Comparison of ENCODE assay signal across 8 cellular contexts in genomic region chr12:2794736-2795289, GRCh38. TPM values are rescaled to one million over a fixed set of nuclear protein-coding genes. Genes with fewer than 3 reads are reported as not detected.
DNase-seq lines count a peak whose midpoint lies in the region; ATAC-seq lines count a peak whose summit lies in the region.

FKBP4 (plus strand) TSS chr12:2794970; CDS start chr12:2795140, 170 bp downstream.

- DNase-seq in DMS53 (lab: John Stamatoyannopoulos, UW) (peak; percentile 98), HuH-7.5 (ENCODE audit: low spot score) (peak; percentile 97), OCI-M2 (lab: John Stamatoyannopoulos, UW; ENCODE audit: unreplicated experiment) (peak; percentile 56), myocyte (ENCODE audit: low read depth) (peak; percentile 85)
- DNase-seq in activated T-cell treated with anti-CD3 and anti-CD28 coated beads, Interleukin-2, amount 50 U/mL, for 48 hours: peak; percentile 87 to 91
- peak; percentile 75 to 85 for DNase-seq in stimulated activated CD8-positive, alpha-beta memory T cell treated with anti-CD3 and anti-CD28 coated beads, Interleukin-7, amount 100 ng/mL, for 48 hours (ENCODE audit: extremely low read depth in 1 of 2, low read depth in 1 of 2)

- ATAC-seq in GM21528 (IDR thresholded peaks at IDR 0.05; ENCODE audit: low FRiP score, unreplicated experiment) (peak; percentile 72), esophagus mucosa (peak; percentile 93)

RNA-seq across cellular contexts. Expression of gene FKBP4, which starts in this region (rescaled TPM):
- total RNA-seq in esophagus mucosa (83.4 TPM), myocyte (56.4 and 60.6 TPM in 2 replicates)
- 45.4 TPM for polyA plus RNA-seq in myocyte (2012)

Comparison
In these comparisons a context has a peak if more than half of its experiments do, and no peak if none do; other contexts are left out.
1. Peak in every context shown above with its lines: DNase-seq and ATAC-seq.